ENCODE assay signal across 1 cellular context in the genomic region with DNA sequence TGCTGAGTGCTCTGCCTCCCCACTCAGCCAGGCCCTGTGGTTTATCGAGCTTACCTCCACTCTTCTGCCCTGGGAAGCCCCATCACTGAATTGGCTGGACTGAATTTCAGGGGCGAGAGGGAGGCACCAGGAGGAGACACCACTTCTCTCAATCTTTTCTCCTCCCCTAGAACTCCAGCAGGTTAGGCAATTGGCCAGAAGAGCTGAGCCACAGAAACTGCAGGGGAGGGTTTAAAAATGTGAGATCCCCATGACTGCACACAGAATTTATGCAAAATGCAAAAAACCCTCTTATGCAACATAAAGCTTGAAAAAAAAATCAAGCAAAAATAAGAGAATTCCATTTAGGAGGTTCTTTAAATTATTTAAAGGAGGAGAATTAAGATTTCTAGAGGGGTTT.
TF ChIP-seq lines count a peak whose summit lies in the region.

No MANE protein-coding gene starts in this region.

TF ChIP-seq in GM23338, 12 proteins besides CTCF, POLR2A, EP300 and RAD21 (continued from another document):
- TF ChIP-seq, protein P1, sequence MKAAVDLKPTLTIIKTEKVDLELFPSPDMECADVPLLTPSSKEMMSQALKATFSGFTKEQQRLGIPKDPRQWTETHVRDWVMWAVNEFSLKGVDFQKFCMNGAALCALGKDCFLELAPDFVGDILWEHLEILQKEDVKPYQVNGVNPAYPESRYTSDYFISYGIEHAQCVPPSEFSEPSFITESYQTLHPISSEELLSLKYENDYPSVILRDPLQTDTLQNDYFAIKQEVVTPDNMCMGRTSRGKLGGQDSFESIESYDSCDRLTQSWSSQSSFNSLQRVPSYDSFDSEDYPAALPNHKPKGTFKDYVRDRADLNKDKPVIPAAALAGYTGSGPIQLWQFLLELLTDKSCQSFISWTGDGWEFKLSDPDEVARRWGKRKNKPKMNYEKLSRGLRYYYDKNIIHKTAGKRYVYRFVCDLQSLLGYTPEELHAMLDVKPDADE (IDR thresholded peaks at IDR 0.05), result no peak
- TF ChIP-seq JUNB (IDR thresholded peaks at IDR 0.05; ENCODE audit: unreplicated experiment), result no peak
- TF ChIP-seq ZNF114 (CRISPR knock-in tag; IDR thresholded peaks at IDR 0.05), result no peak
- TF ChIP-seq, protein P2, sequence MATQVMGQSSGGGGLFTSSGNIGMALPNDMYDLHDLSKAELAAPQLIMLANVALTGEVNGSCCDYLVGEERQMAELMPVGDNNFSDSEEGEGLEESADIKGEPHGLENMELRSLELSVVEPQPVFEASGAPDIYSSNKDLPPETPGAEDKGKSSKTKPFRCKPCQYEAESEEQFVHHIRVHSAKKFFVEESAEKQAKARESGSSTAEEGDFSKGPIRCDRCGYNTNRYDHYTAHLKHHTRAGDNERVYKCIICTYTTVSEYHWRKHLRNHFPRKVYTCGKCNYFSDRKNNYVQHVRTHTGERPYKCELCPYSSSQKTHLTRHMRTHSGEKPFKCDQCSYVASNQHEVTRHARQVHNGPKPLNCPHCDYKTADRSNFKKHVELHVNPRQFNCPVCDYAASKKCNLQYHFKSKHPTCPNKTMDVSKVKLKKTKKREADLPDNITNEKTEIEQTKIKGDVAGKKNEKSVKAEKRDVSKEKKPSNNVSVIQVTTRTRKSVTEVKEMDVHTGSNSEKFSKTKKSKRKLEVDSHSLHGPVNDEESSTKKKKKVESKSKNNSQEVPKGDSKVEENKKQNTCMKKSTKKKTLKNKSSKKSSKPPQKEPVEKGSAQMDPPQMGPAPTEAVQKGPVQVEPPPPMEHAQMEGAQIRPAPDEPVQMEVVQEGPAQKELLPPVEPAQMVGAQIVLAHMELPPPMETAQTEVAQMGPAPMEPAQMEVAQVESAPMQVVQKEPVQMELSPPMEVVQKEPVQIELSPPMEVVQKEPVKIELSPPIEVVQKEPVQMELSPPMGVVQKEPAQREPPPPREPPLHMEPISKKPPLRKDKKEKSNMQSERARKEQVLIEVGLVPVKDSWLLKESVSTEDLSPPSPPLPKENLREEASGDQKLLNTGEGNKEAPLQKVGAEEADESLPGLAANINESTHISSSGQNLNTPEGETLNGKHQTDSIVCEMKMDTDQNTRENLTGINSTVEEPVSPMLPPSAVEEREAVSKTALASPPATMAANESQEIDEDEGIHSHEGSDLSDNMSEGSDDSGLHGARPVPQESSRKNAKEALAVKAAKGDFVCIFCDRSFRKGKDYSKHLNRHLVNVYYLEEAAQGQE (IDR thresholded peaks at IDR 0.05; ENCODE audit: unreplicated experiment), result no peak
- no peak for TF ChIP-seq POLR2AphosphoS5 (IDR thresholded peaks at IDR 0.05; ENCODE audit: low read depth)
- TF ChIP-seq STAT1 (IDR thresholded peaks at IDR 0.05; ENCODE audit: unreplicated experiment), result no peak
- no peak for TF ChIP-seq ZNF331 (CRISPR knock-in tag; IDR thresholded peaks at IDR 0.05; ENCODE audit: low read depth)
